In the genomic region with DNA sequence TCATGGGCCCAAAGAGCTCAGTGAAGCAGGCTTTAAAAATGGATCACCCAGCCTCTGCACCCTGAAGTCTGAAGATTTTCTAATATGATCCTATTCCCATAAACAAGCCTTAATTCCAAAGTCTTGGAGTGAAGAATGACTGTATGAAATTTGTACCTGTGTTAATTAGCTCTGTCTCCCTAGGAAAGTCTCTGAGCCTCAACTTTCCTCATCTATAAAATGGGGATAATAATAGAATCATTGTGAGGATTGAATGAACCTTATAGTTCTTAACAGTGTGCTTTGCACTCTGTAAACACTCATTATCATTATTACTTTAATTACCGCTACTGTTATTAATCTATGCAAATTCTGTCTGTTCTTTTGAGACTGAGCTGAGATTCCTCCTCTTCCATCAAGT, we compare ENCODE assay signal across 11 cellular contexts.
"Had no signal": no experiment of that assay in that cellular context is flagged by ENCODE, and none has a peak within 500 bp of the region (broad histone marks: within the 10 kb centered on the region; RNA-seq: fewer than 3 reads in every experiment).

No MANE protein-coding gene starts in this region.

- H3K4me3 ChIP-seq: GM23248, GM23338, HAP-1 had no signal

- H3K4me2 ChIP-seq: GM23338 had no signal

- H3K27ac ChIP-seq: GM23248 had no signal

- FAIRE-seq: H1, H54 had no signal

- H2AFZ ChIP-seq: GM23248, GM23338 had no signal

- H3K4me1 ChIP-seq: HAP-1 had no signal

- H3K9me3 ChIP-seq: HAP-1 had no signal

- H3K9ac ChIP-seq: GM23248 had no signal

- H3K4me3 Mint-ChIP-seq: GM23338, H9, HFFc6 had no signal

- H3K27ac Mint-ChIP-seq: GM23338, H9, HFFc6 had no signal

- DNase-seq: GM23248, GOT3, H7, H9, HCEC 1CT, HFFc6 had no signal

- ATAC-seq: GM23338, HCT116 had no signal

- H3K9me3 Mint-ChIP-seq: GM23338, H9, HFFc6 had no signal
